In the genomic region with DNA sequence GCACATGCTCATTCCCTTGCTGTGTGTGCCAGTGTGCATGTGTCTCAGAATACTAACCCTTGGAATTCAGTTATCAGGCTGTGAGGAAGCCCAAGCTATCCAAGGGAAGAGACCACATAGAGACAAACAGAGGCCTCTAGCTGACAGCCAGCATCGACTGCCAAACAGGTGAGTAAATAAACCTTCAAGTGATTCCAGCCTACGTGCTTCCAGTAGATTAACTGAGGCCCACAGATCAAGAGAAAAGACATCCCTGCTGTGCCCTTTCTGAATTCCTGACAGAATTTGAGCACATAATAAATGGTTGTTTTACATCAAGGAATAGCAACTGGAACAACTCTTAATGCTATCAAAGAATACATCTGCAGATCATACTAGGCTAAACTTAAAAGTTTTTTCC, we compare ENCODE assay signal across 16 cellular contexts.
"Had no signal": no experiment of that assay in that cellular context is flagged by ENCODE, and none has a peak within 500 bp of the region (broad histone marks: within the 10 kb centered on the region; RNA-seq: fewer than 3 reads in every experiment).

No MANE protein-coding gene starts in this region.

- H3K4me3 ChIP-seq: stomach, testis, upper lobe of right lung had no signal

- H3K4me3 Mint-ChIP-seq: activated naive CD8-positive, alpha-beta T cell treated with anti-CD3 and anti-CD28 coated beads, Interleukin-2, amount 10 ng/mL, durations not matched to agents 7 days and 5 days; activated T-helper 1 cell treated with anti-CD3 and anti-CD28 coated beads, Interleukin-12 subunit alpha, Interleukin-12 subunit beta, Interleukin-2, Interleukin-4 antibody, amounts not matched to agents 30 ng/mL and 10 ng/mL and 1 ng/mL, durations not matched to agents 14 hours and 24 hours and 36 hours; brain; memory B cell; natural killer cell had no signal

- H3K9me3 ChIP-seq: testis had no signal

- H3K9me3 Mint-ChIP-seq: memory B cell, natural killer cell had no signal

- H3K27me3 ChIP-seq: stomach, testis, upper lobe of right lung had no signal

- DNase-seq: activated CD4-positive, alpha-beta T cell treated with anti-CD3 and anti-CD28 coated beads, Interleukin-2, amount 50 U/mL, for 1 hour; activated naive CD8-positive, alpha-beta T cell treated with anti-CD3 and anti-CD28 coated beads, Interleukin-2, amount 10 ng/mL, durations not matched to agents 7 days and 5 days; cerebellar nuclear complex; effector CD8-positive, alpha-beta T cell; foreskin fibroblast; hippocampal formation; left ventricle myocardium superior; natural killer cell; stimulated activated CD4-positive, alpha-beta T cell treated with anti-CD3 and anti-CD28 coated beads, Interleukin-1b, Interleukin-23, amount 100 ng/mL, for 48 hours; stomach; testis; upper lobe of right lung had no signal

- H3K36me3 Mint-ChIP-seq: natural killer cell had no signal

- H3K27ac Mint-ChIP-seq: activated naive CD8-positive, alpha-beta T cell treated with anti-CD3 and anti-CD28 coated beads, Interleukin-2, amount 10 ng/mL, durations not matched to agents 7 days and 5 days; activated T-helper 1 cell treated with anti-CD3 and anti-CD28 coated beads, Interleukin-12 subunit alpha, Interleukin-12 subunit beta, Interleukin-2, Interleukin-4 antibody, amounts not matched to agents 30 ng/mL and 10 ng/mL and 1 ng/mL, durations not matched to agents 14 hours and 24 hours and 36 hours; brain; memory B cell; natural killer cell had no signal

- H3K4me1 Mint-ChIP-seq: brain had no signal

- ATAC-seq: activated CD4-positive, CD25-positive, alpha-beta regulatory T cell treated with anti-CD3 and anti-CD28 coated beads, Interleukin-2, amount 50 U/mL, for 24 hours; left ventricle myocardium superior; natural killer cell; upper lobe of right lung had no signal

- H3K27ac ChIP-seq: stomach, testis, upper lobe of right lung had no signal

- H3K27me3 Mint-ChIP-seq: activated naive CD8-positive, alpha-beta T cell treated with anti-CD3 and anti-CD28 coated beads, Interleukin-2, amount 10 ng/mL, durations not matched to agents 7 days and 5 days; brain; memory B cell had no signal

- H3K4me1 ChIP-seq: stomach, testis, upper lobe of right lung had no signal
